1 cellular context compared by ENCODE assay signal in genomic region chrX:40468033-40468979, GRCh38.
A peak's percentile ranks its signal among the peaks of the same experiment; 100 is the strongest.
TF ChIP-seq lines count a peak whose summit lies in the region.

No MANE protein-coding gene starts in this region.

TF ChIP-seq in HepG2, 621 proteins besides CTCF, POLR2A, EP300 and RAD21 (continued from another document):
- TF ChIP-seq TFAP4 (IDR thresholded peaks at IDR 0.05; ENCODE audit: borderline replicate concordance, low read depth) (peak; percentile 96), ZNF577 (CRISPR knock-in tag; IDR thresholded peaks at IDR 0.05; ENCODE audit: borderline replicate concordance, low read depth) (no peak), ZMYM4 (CRISPR knock-in tag; IDR thresholded peaks at IDR 0.05) (0 out of 2 replicates have a peak, but pooled peaks have one; percentile 38), IKZF4 (CRISPR knock-in tag; IDR thresholded peaks at IDR 0.05; ENCODE audit: borderline replicate concordance, low read depth, not compliant biosample characterization) (no peak), ZNF605 (CRISPR knock-in tag; IDR thresholded peaks at IDR 0.05) (no peak), JUNB (CRISPR knock-in tag; IDR thresholded peaks at IDR 0.05; ENCODE audit: borderline replicate concordance) (no peak), ZNF329 (CRISPR knock-in tag; IDR thresholded peaks at IDR 0.05; ENCODE audit: low read depth) (no peak), ZNF274 (CRISPR knock-in tag; IDR thresholded peaks at IDR 0.05) (no peak), ARHGAP35 (CRISPR knock-in tag; IDR thresholded peaks at IDR 0.05; ENCODE audit: borderline replicate concordance) (no peak), ZNF382 (CRISPR knock-in tag; IDR thresholded peaks at IDR 0.05; ENCODE audit: borderline replicate concordance) (no peak), KLF11 (CRISPR knock-in tag; IDR thresholded peaks at IDR 0.05) (no peak), RFXANK (CRISPR knock-in tag; IDR thresholded peaks at IDR 0.05) (no peak), FOSL2 (CRISPR knock-in tag; IDR thresholded peaks at IDR 0.05) (peak; percentile 19; the same call in 1 of the 2 replicates), ZSCAN25 (CRISPR knock-in tag; IDR thresholded peaks at IDR 0.05) (no peak), GABPA (IDR thresholded peaks at IDR 0.05; ENCODE audit: low read depth, low read length) (no peak), GABPA (CRISPR knock-in tag; IDR thresholded peaks at IDR 0.05; ENCODE audit: low read depth) (peak; percentile 24; the same call in 1 of the 2 replicates), ZNF7 (CRISPR knock-in tag; IDR thresholded peaks at IDR 0.05) (peak; percentile 91), KLF12 (CRISPR knock-in tag; IDR thresholded peaks at IDR 0.05; ENCODE audit: borderline replicate concordance) (no peak), ZNF766 (CRISPR knock-in tag; IDR thresholded peaks at IDR 0.05; ENCODE audit: borderline replicate concordance) (no peak), SP5 (CRISPR knock-in tag; IDR thresholded peaks at IDR 0.05; ENCODE audit: borderline replicate concordance, low read depth) (peak; percentile 64; the same call in 1 of the 2 replicates), STAG1 (CRISPR knock-in tag; IDR thresholded peaks at IDR 0.05) (peak; percentile 61), ZNF556 (CRISPR knock-in tag; IDR thresholded peaks at IDR 0.05; ENCODE audit: borderline replicate concordance) (no peak), ZNF652 (CRISPR knock-in tag; IDR thresholded peaks at IDR 0.05; ENCODE audit: borderline replicate concordance, low read depth) (no peak; the same call in 1 of the 2 replicates), PHF20 (CRISPR knock-in tag; IDR thresholded peaks at IDR 0.05) (no peak), SP140L (CRISPR knock-in tag; IDR thresholded peaks at IDR 0.05; ENCODE audit: borderline replicate concordance) (no peak), SALL1 (CRISPR knock-in tag; IDR thresholded peaks at IDR 0.05) (peak; percentile 44), NFIC (IDR thresholded peaks at IDR 0.05; ENCODE audit: low read length) (no peak), KAT8 (CRISPR knock-in tag; IDR thresholded peaks at IDR 0.05) (peak; percentile 27; the same call in 1 of the 2 replicates), NR1H2 (CRISPR knock-in tag; IDR thresholded peaks at IDR 0.05; ENCODE audit: borderline replicate concordance, low read depth) (no peak), TBX3 (IDR thresholded peaks at IDR 0.05; ENCODE audit: borderline replicate concordance) (peak; percentile 66), XRCC5 (optimal IDR thresholded peaks at IDR 0.05; ENCODE audit: low read length) (peak; percentile 49), MYPOP (CRISPR knock-in tag; IDR thresholded peaks at IDR 0.05) (no peak), NR2F6 (IDR thresholded peaks at IDR 0.05) (no peak), NR2F6 (CRISPR knock-in tag; IDR thresholded peaks at IDR 0.05) (0 out of 2 replicates have a peak, but pooled peaks have one; percentile 9), HDAC6 (IDR thresholded peaks at IDR 0.05; ENCODE audit: low read depth, low read length) (no peak), ELF1 (CRISPR knock-in tag; IDR thresholded peaks at IDR 0.05) (peak; percentile 27; the same call in 1 of the 2 replicates), KLF13 (CRISPR knock-in tag; IDR thresholded peaks at IDR 0.05) (no peak), SETDB1 (CRISPR knock-in tag; IDR thresholded peaks at IDR 0.05; ENCODE audit: borderline replicate concordance) (no peak), FOXA3 (CRISPR knock-in tag; IDR thresholded peaks at IDR 0.05) (peak; percentile 28; the same call in 1 of the 2 replicates), MAZ (IDR thresholded peaks at IDR 0.05; ENCODE audit: borderline replicate concordance, low read depth, low read length) (no peak), MAZ (CRISPR knock-in tag; IDR thresholded peaks at IDR 0.05; ENCODE audit: low read depth) (no peak), ETV5 (CRISPR knock-in tag; IDR thresholded peaks at IDR 0.05; ENCODE audit: borderline replicate concordance) (peak; percentile 18; the same call in 1 of the 2 replicates), TBX2 (CRISPR knock-in tag; IDR thresholded peaks at IDR 0.05; ENCODE audit: borderline replicate concordance) (peak; percentile 84)
- TF ChIP-seq, protein P1, sequence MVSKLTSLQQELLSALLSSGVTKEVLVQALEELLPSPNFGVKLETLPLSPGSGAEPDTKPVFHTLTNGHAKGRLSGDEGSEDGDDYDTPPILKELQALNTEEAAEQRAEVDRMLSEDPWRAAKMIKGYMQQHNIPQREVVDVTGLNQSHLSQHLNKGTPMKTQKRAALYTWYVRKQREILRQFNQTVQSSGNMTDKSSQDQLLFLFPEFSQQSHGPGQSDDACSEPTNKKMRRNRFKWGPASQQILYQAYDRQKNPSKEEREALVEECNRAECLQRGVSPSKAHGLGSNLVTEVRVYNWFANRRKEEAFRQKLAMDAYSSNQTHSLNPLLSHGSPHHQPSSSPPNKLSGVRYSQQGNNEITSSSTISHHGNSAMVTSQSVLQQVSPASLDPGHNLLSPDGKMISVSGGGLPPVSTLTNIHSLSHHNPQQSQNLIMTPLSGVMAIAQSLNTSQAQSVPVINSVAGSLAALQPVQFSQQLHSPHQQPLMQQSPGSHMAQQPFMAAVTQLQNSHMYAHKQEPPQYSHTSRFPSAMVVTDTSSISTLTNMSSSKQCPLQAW (CRISPR knock-in tag; IDR thresholded peaks at IDR 0.05) = peak; percentile 59
- TF ChIP-seq, protein P2, sequence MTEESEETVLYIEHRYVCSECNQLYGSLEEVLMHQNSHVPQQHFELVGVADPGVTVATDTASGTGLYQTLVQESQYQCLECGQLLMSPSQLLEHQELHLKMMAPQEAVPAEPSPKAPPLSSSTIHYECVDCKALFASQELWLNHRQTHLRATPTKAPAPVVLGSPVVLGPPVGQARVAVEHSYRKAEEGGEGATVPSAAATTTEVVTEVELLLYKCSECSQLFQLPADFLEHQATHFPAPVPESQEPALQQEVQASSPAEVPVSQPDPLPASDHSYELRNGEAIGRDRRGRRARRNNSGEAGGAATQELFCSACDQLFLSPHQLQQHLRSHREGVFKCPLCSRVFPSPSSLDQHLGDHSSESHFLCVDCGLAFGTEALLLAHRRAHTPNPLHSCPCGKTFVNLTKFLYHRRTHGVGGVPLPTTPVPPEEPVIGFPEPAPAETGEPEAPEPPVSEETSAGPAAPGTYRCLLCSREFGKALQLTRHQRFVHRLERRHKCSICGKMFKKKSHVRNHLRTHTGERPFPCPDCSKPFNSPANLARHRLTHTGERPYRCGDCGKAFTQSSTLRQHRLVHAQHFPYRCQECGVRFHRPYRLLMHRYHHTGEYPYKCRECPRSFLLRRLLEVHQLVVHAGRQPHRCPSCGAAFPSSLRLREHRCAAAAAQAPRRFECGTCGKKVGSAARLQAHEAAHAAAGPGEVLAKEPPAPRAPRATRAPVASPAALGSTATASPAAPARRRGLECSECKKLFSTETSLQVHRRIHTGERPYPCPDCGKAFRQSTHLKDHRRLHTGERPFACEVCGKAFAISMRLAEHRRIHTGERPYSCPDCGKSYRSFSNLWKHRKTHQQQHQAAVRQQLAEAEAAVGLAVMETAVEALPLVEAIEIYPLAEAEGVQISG (CRISPR knock-in tag; IDR thresholded peaks at IDR 0.05) = 0 out of 2 replicates have a peak, but pooled peaks have one; percentile 43
- TF ChIP-seq, protein P3, sequence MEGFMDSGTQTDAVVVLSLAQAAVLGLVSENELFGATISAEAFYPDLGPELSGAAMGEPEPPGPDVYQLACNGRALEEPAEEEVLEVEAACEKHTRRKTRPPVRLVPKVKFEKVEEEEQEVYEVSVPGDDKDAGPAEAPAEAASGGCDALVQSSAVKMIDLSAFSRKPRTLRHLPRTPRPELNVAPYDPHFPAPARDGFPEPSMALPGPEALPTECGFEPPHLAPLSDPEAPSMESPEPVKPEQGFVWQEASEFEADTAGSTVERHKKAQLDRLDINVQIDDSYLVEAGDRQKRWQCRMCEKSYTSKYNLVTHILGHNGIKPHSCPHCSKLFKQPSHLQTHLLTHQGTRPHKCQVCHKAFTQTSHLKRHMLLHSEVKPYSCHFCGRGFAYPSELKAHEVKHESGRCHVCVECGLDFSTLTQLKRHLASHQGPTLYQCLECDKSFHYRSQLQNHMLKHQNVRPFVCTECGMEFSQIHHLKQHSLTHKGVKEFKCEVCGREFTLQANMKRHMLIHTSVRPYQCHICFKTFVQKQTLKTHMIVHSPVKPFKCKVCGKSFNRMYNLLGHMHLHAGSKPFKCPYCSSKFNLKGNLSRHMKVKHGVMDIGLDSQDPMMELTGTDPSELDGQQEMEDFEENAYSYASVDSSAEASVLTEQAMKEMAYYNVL (CRISPR knock-in tag; IDR thresholded peaks at IDR 0.05; ENCODE audit: borderline replicate concordance) = 0 out of 2 replicates have a peak, but pooled peaks have one; percentile 36
